In genomic region chr6:43058511-43058910, GRCh38 we compare ENCODE assay signal across 8 cellular contexts. TPM values are rescaled to one million over a fixed set of nuclear protein-coding genes. Genes with fewer than 3 reads are reported as not detected.
DNase-seq lines count a peak whose midpoint lies in the region; ATAC-seq and TF ChIP-seq lines count a peak whose summit lies in the region.

No MANE protein-coding gene starts in this region.

- H3K79me2 ChIP-seq in SK-N-SH (ENCODE audit: insufficient read depth): peaks cover 40% of the 10 kb centered on the region

- H3K27me3 ChIP-seq in SK-N-SH (ENCODE audit: insufficient read depth): no peaks in the 10 kb centered on the region

- TF ChIP-seq RAD21 in SK-N-SH (IDR thresholded peaks at IDR 0.05; ENCODE audit: low read length): no peak

- peak overlapping the region; percentile 95 for H3K27ac Mint-ChIP-seq in activated CD4-positive, alpha-beta memory T cell treated with anti-CD3 and anti-CD28 coated beads for 36 hours
- H3K27ac Mint-ChIP-seq in stimulated activated naive CD8-positive, alpha-beta T cell treated with anti-CD3 and anti-CD28 coated beads, Interleukin-15, amount 100 ng/mL, for 72 hours: peak overlapping the region; percentile 98 to 99

- H3K4me3 Mint-ChIP-seq in activated CD4-positive, alpha-beta memory T cell treated with anti-CD3 and anti-CD28 coated beads for 36 hours: peak overlapping the region; percentile 89
- H3K4me3 Mint-ChIP-seq in stimulated activated naive CD8-positive, alpha-beta T cell treated with anti-CD3 and anti-CD28 coated beads, Interleukin-15, amount 100 ng/mL, for 72 hours: peak overlapping the region; percentile 88 to 93

- no peak for TF ChIP-seq EP300 in SK-N-SH (IDR thresholded peaks at IDR 0.05; ENCODE audit: borderline replicate concordance in 1 of 2, low read depth in 1 of 2, low read length in 1 of 2)

- DNase-seq in SK-N-SH: no peak
- no peak for DNase-seq in activated CD4-positive, alpha-beta memory T cell treated with anti-CD3 and anti-CD28 coated beads for 36 hours
- DNase-seq in stimulated activated naive CD8-positive, alpha-beta T cell treated with anti-CD3 and anti-CD28 coated beads, Interleukin-15, amount 100 ng/mL, for 72 hours: no peak
- no peak for DNase-seq in NCI-H446 treated with DMSO at 0.1 percent for 48 hours (lab: John Stamatoyannopoulos, UW)
- no peak for DNase-seq in DMS 273 (lab: John Stamatoyannopoulos, UW; ENCODE audit: unreplicated experiment)
- DNase-seq in HuH-7.5 (ENCODE audit: low spot score): no peak

- peak overlapping the region; percentile 90 to 92 for H3K4me3 ChIP-seq in SK-N-SH (ENCODE audit: low read depth in 2 of 2, low read length in 1 of 2)
- H3K4me3 ChIP-seq in iPS-11a (ENCODE audit: low read depth, low read length): peak overlapping the region; percentile 88

- no peaks in the 10 kb centered on the region for H4K20me1 ChIP-seq in SK-N-SH (ENCODE audit: insufficient read depth)

- H3K4me2 ChIP-seq in SK-N-SH: peak overlapping the region; percentile 76

- peak overlapping the region in 1 of 2 experiments; percentile 41; a peak in 2 of 4 replicates for H3K27ac ChIP-seq in SK-N-SH (ENCODE audit: low read depth in 2 of 2, low read length in 1 of 2)

- peak overlapping the region; percentile 91 for H3K9ac ChIP-seq in SK-N-SH

- H2AFZ ChIP-seq in SK-N-SH (ENCODE audit: low read depth): peak overlapping the region; percentile 75; the same call in 1 of the 2 replicates

- H3K9me2 ChIP-seq in SK-N-SH: no peaks in the 10 kb centered on the region

- POLR2A ChIA-PET in SK-N-SH (lab: Yijun Ruan, JAX): interaction anchor here (0.9 to 2.7 kb wide), 5 partner anchors 18 to 79 kb away, joined by 3 to 9 read pairs (median 5); partner anchors contain the start of genes KLHDC3, MEA1, PEX6 and PTK7
- POLR2A ChIA-PET in activated CD4-positive, alpha-beta memory T cell treated with anti-CD3 and anti-CD28 coated beads for 36 hours (lab: Charles Lee): interaction anchor here (0.8 to 1.8 kb wide), 6 partner anchors 38 to 312 kb away, joined by 3 to 10 read pairs (median 4); partner anchors contain the start of genes CNPY3, KLHDC3, MEA1 and PPP2R5D

- H3K4me1 Mint-ChIP-seq in activated CD4-positive, alpha-beta memory T cell treated with anti-CD3 and anti-CD28 coated beads for 36 hours (ENCODE audit: low read depth): peaks cover 37% of the 10 kb centered on the region
- H3K4me1 Mint-ChIP-seq in stimulated activated naive CD8-positive, alpha-beta T cell treated with anti-CD3 and anti-CD28 coated beads, Interleukin-15, amount 100 ng/mL, for 72 hours: peaks cover 49% of the 10 kb centered on the region

- peaks cover 7 to 14% of the 10 kb centered on the region in 2 experiments for H3K36me3 ChIP-seq in SK-N-SH (replicated peaks in 1 of 2; ENCODE audit: control insufficient read depth in 1 of 2, insufficient read depth in 2 of 2, low read length in 1 of 2)

- no peaks in the 10 kb centered on the region for H3K9me3 Mint-ChIP-seq in activated CD4-positive, alpha-beta memory T cell treated with anti-CD3 and anti-CD28 coated beads for 36 hours
- H3K9me3 Mint-ChIP-seq in stimulated activated naive CD8-positive, alpha-beta T cell treated with anti-CD3 and anti-CD28 coated beads, Interleukin-15, amount 100 ng/mL, for 72 hours: no peaks in the 10 kb centered on the region

- H3K9me3 ChIP-seq in SK-N-SH: no peaks in the 10 kb centered on the region

- H3K27me3 Mint-ChIP-seq in activated CD4-positive, alpha-beta memory T cell treated with anti-CD3 and anti-CD28 coated beads for 36 hours: no peaks in the 10 kb centered on the region
- no peaks in the 10 kb centered on the region for H3K27me3 Mint-ChIP-seq in stimulated activated naive CD8-positive, alpha-beta T cell treated with anti-CD3 and anti-CD28 coated beads, Interleukin-15, amount 100 ng/mL, for 72 hours

- TF ChIP-seq CTCF in SK-N-SH (IDR thresholded peaks at IDR 0.05): no peak

- H3K4me1 ChIP-seq in SK-N-SH (ENCODE audit: control insufficient read depth in 1 of 2, insufficient read depth in 2 of 2, low read depth in 1 of 2, low read length in 1 of 2): peaks cover 3 to 17% of the 10 kb centered on the region in 2 experiments; a peak in 3 of 4 replicates

- intact Hi-C loops in activated CD4-positive, alpha-beta memory T cell treated with anti-CD3 and anti-CD28 coated beads for 36 hours (cut with micrococcal nuclease): loop anchor here (2.0 to 10.0 kb wide), 3 partner anchors 80 to 284 kb away; partner anchors contain the start of gene PEX6

- peaks cover 11% of the 10 kb centered on the region for H3F3A ChIP-seq in SK-N-SH (replicated peaks; ENCODE audit: insufficient read depth)

- H3K36me3 Mint-ChIP-seq in activated CD4-positive, alpha-beta memory T cell treated with anti-CD3 and anti-CD28 coated beads for 36 hours: peaks cover 18% of the 10 kb centered on the region

- CTCF ChIA-PET in SK-N-SH (lab: Yijun Ruan, JAX): no interaction called here
- CTCF ChIA-PET in activated CD4-positive, alpha-beta memory T cell treated with anti-CD3 and anti-CD28 coated beads for 36 hours (lab: Charles Lee): interaction anchor here (1.1 to 2.0 kb wide), 3 partner anchors 49 to 157 kb away, joined by 3 to 9 read pairs (median 5); no protein-coding TSS in a partner anchor

- WGBS in SK-N-SH (ENCODE audit: low lambda C conversion rate): 0% methylated on average over 1 of the region's 1 CpG

- no peak for ATAC-seq in SK-N-SH treated with all-trans-retinoic acid at 6 μM for 48 hours
- ATAC-seq in stimulated activated naive CD8-positive, alpha-beta T cell treated with anti-CD3 and anti-CD28 coated beads, Interleukin-15, amount 100 ng/mL, for 72 hours: no peak

TF ChIP-seq in SK-N-SH, 30 proteins besides CTCF, POLR2A, EP300 and RAD21 (continues in another document):
- TF ChIP-seq RXRA (IDR thresholded peaks at IDR 0.05; ENCODE audit: borderline replicate concordance, low read depth) (no peak), YY1 (IDR thresholded peaks at IDR 0.05; ENCODE audit: low read depth) (no peak), RCOR1 (IDR thresholded peaks at IDR 0.05; ENCODE audit: low read length) (no peak), MXI1 (IDR thresholded peaks at IDR 0.05; ENCODE audit: low read depth, low read length) (no peak), RFX5 (IDR thresholded peaks at IDR 0.05; ENCODE audit: low read length) (no peak), FOSL2 (IDR thresholded peaks at IDR 0.05; ENCODE audit: borderline replicate concordance, low read depth) (no peak), GATA2 (CRISPR knock-in tag; IDR thresholded peaks at IDR 0.05) (no peak), PBX3 (IDR thresholded peaks at IDR 0.05) (no peak)

TF ChIP-seq in SK-N-SH treated with all-trans-retinoic acid at 6 μM for 48 hours, 23 proteins besides CTCF, POLR2A, EP300 and RAD21 (continues in another document):
- no peak for TF ChIP-seq GLIS3 (CRISPR knock-in tag; IDR thresholded peaks at IDR 0.05)
- no peak for TF ChIP-seq TSHZ2 (CRISPR knock-in tag; IDR thresholded peaks at IDR 0.05)
- TF ChIP-seq ZNF565 (CRISPR knock-in tag; conservative IDR thresholded peaks at IDR 0.05; ENCODE audit: low read depth): no peak

RNA-seq across cellular contexts. Expression of gene MRPL2, which starts 0.7 kb away (rescaled TPM):
- polyA plus RNA-seq in SK-N-SH (2012; rRNA removed): 43.0 and 64.7 TPM in 2 replicates
- 28.4 and 30.5 TPM in 2 replicates for polyA plus RNA-seq in SK-N-SH (2012; cell fraction: cytosol; rRNA removed)
- polyA plus RNA-seq in SK-N-SH (2012; cell fraction: nucleus; rRNA removed): 65.7 and 67.7 TPM in 2 replicates
- total RNA-seq in activated CD4-positive, alpha-beta memory T cell treated with anti-CD3 and anti-CD28 coated beads for 36 hours: 10 to 100 TPM; 91.0 to 95.4 TPM

RNA-seq across cellular contexts. Expression of gene KLC4, which starts 0.9 kb away (rescaled TPM):
- 17.5 and 22.0 TPM in 2 replicates for polyA plus RNA-seq in SK-N-SH (2012; rRNA removed)
- 7.9 and 11.5 TPM in 2 replicates for polyA plus RNA-seq in SK-N-SH (2012; cell fraction: cytosol; rRNA removed)
- 76.1 and 80.1 TPM in 2 replicates for polyA plus RNA-seq in SK-N-SH (2012; cell fraction: nucleus; rRNA removed)
- 10 to 100 TPM; 11.0 to 11.9 TPM for total RNA-seq in activated CD4-positive, alpha-beta memory T cell treated with anti-CD3 and anti-CD28 coated beads for 36 hours

RNA-seq across cellular contexts. Expression of gene CUL7, which starts 4.9 kb away (rescaled TPM):
- polyA plus RNA-seq in SK-N-SH (2012; rRNA removed): 46.9 and 59.6 TPM in 2 replicates
- 15.8 and 24.8 TPM in 2 replicates for polyA plus RNA-seq in SK-N-SH (2012; cell fraction: cytosol; rRNA removed)
- polyA plus RNA-seq in SK-N-SH (2012; cell fraction: nucleus; rRNA removed): 138 and 153 TPM in 2 replicates
- 10 to 100 TPM; 23.2 to 23.8 TPM for total RNA-seq in activated CD4-positive, alpha-beta memory T cell treated with anti-CD3 and anti-CD28 coated beads for 36 hours

RNA-seq across cellular contexts. Expression of gene PTK7, which starts 17.6 kb away (rescaled TPM):
- polyA plus RNA-seq in SK-N-SH (2012; rRNA removed): 93.7 and 105 TPM in 2 replicates
- 54.5 and 77.5 TPM in 2 replicates for polyA plus RNA-seq in SK-N-SH (2012; cell fraction: cytosol; rRNA removed)
- polyA plus RNA-seq in SK-N-SH (2012; cell fraction: nucleus; rRNA removed): 207 and 220 TPM in 2 replicates
- total RNA-seq in activated CD4-positive, alpha-beta memory T cell treated with anti-CD3 and anti-CD28 coated beads for 36 hours: 1 to 10 TPM; 1.3 to 1.5 TPM

RNA-seq across cellular contexts. Expression of gene RRP36, which starts 37.1 kb away (rescaled TPM):
- polyA plus RNA-seq in SK-N-SH (2012; rRNA removed): 60.5 and 64.8 TPM in 2 replicates
- 73.5 and 75.8 TPM in 2 replicates for polyA plus RNA-seq in SK-N-SH (2012; cell fraction: cytosol; rRNA removed)
- polyA plus RNA-seq in SK-N-SH (2012; cell fraction: nucleus; rRNA removed): 41.4 and 43.8 TPM in 2 replicates
- 10 to 100 TPM; 54.0 to 55.6 TPM for total RNA-seq in activated CD4-positive, alpha-beta memory T cell treated with anti-CD3 and anti-CD28 coated beads for 36 hours
